ENCODE assay signal across 18 cellular contexts in the genomic region with DNA sequence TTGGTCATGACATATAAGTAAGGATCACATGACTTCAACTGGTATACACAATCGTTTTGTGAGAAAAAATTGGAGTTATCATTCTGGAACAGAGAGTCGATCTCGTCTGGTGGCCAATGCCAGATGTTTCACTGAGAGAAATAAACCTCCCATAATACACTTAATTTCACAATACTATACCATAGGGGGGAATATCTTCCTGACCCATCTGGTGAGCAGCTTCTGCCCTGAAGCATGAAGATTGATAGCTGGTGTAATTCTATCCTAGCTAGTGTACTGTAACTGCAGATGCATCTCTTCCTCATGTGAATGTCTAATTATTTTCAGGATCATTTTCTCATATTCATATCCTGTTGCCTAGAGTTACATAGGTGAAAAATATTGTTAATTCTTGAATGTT. TPM values are rescaled to one million over a fixed set of nuclear protein-coding genes. Genes with fewer than 3 reads are reported as not detected.
"Had no signal": no experiment of that assay in that cellular context is flagged by ENCODE, and none has a peak within 500 bp of the region (broad histone marks: within the 10 kb centered on the region; RNA-seq: fewer than 3 reads in every experiment).

No MANE protein-coding gene starts in this region.

- ATAC-seq: naive thymus-derived CD8-positive, alpha-beta T cell; pancreas; sciatic nerve had no signal

- DNase-seq: activated CD4-positive, alpha-beta T cell treated with anti-CD3 and anti-CD28 coated beads, Interleukin-2, amount 10 ng/mL, durations not matched to agents 7 days and 5 days; activated CD4-positive, CD25-positive, alpha-beta regulatory T cell; activated CD8-positive, alpha-beta memory T cell treated with anti-CD3 and anti-CD28 coated beads for 24 hours; activated gamma-delta T cell treated with Interleukin-2 at 50 U/mL for 16 hours; activated naive CD8-positive, alpha-beta T cell treated with anti-CD3 and anti-CD28 coated beads for 36 hours; amygdala; central memory CD4-positive, alpha-beta T cell; effector CD4-positive, alpha-beta T cell; esophagus squamous epithelium; hippocampal formation; left ventricle myocardium inferior; naive thymus-derived CD8-positive, alpha-beta T cell; pancreas; spleen had no signal

RNA-seq across cellular contexts. Expression of a gene that starts 15.6 kb away (rescaled TPM):
- total RNA-seq: activated CD4-positive, alpha-beta T cell treated with anti-CD3 and anti-CD28 coated beads, Interleukin-2, amount 10 ng/mL, durations not matched to agents 7 days and 5 days; activated naive CD8-positive, alpha-beta T cell treated with anti-CD3 and anti-CD28 coated beads for 36 hours; esophagus squamous epithelium; fibroblast of villous mesenchyme; left ventricle myocardium inferior; mucosa of gallbladder; naive thymus-derived CD8-positive, alpha-beta T cell; pancreas; ureter had no signal
